ENCODE assay signal across 14 cellular contexts in genomic region chr9:117718701-117719100, GRCh38. TPM values are rescaled to one million over a fixed set of nuclear protein-coding genes. Genes with fewer than 3 reads are reported as not detected.
DNase-seq lines count a peak whose midpoint lies in the region; ATAC-seq lines count a peak whose summit lies in the region.
"Had no signal": no experiment of that assay in that cellular context is flagged by ENCODE, and none has a peak within 500 bp of the region (broad histone marks: within the 10 kb centered on the region; RNA-seq: fewer than 3 reads in every experiment).

No MANE protein-coding gene starts in this region.

- H3K9me3 ChIP-seq in adipocyte (ENCODE audit: control insufficient read depth, low read length) = no peaks in the 10 kb centered on the region
- H3K9me3 ChIP-seq: heart right ventricle, upper lobe of right lung had no signal

- no peaks in the 10 kb centered on the region for H3K27me3 ChIP-seq in adipocyte (replicated peaks; ENCODE audit: control insufficient read depth, insufficient read depth, low read length)
- H3K27me3 ChIP-seq in H7 (ENCODE audit: control insufficient read depth, insufficient read depth, low read length) = no peaks in the 10 kb centered on the region
- H3K27me3 ChIP-seq: heart right ventricle, upper lobe of right lung had no signal

- peak overlapping the region; percentile 33 for H3K9ac ChIP-seq in adipocyte (ENCODE audit: low read length)

- peaks cover 59% of the 10 kb centered on the region for H3K4me1 ChIP-seq in adipocyte (ENCODE audit: control insufficient read depth, insufficient read depth, low read length)

- H3K4me3 ChIP-seq in adipocyte (ENCODE audit: low read length) (peak overlapping the region; percentile 1), H7 (ENCODE audit: insufficient read depth, low read depth, low read length) (no peak overlapping the region)
- H3K4me3 ChIP-seq: heart right ventricle, upper lobe of right lung had no signal

- peak; percentile 19 for ATAC-seq in GM19397 (IDR thresholded peaks at IDR 0.05; ENCODE audit: unreplicated experiment)
- ATAC-seq in HG03280 (IDR thresholded peaks at IDR 0.05; ENCODE audit: unreplicated experiment) = peak; percentile 4
- no peak for ATAC-seq in HG02852 (IDR thresholded peaks at IDR 0.05; ENCODE audit: unreplicated experiment)

- DNase-seq in A172 (ENCODE audit: low spot score) (peak; percentile 21), adipocyte (ENCODE audit: low read depth) (no peak), DMS79 (lab: John Stamatoyannopoulos, UW) (no peak), H7 (no peak)
- no peak for DNase-seq in activated T-cell treated with anti-CD3 and anti-CD28 coated beads, Interleukin-2, amount 50 U/mL, for 1 hour
- DNase-seq: activated effector memory CD4-positive, alpha-beta T cell treated with Interleukin-2 at 50 U/mL for 16 hours; DMS79 treated with DMSO at 0.1 percent for 48 hours; heart right ventricle; left colon; SW 1271; upper lobe of right lung had no signal

- peaks cover 14% of the 10 kb centered on the region for H3K36me3 ChIP-seq in adipocyte (ENCODE audit: control insufficient read depth, insufficient read depth, low read length, severe bottlenecking)
- no peaks in the 10 kb centered on the region for H3K36me3 ChIP-seq in H7 (replicated peaks; ENCODE audit: control insufficient read depth, insufficient read depth, low read length)

RNA-seq across cellular contexts. Expression of gene TLR4, which starts 14.5 kb away (rescaled TPM):
- 11.6 and 18.5 TPM in 2 replicates for total RNA-seq in A172 (2014; rRNA removed; shearing (Covaris generic))
- 0.07 TPM in 1 of 2 replicates, not detected in the other for total RNA-seq in H7 (2014; rRNA removed; shearing (Covaris generic))

Comparison
In these comparisons a context has a peak if more than half of its experiments do, and no peak if none do; other contexts are left out.
1. RNA of gene TLR4, which starts 14.5 kb away (total RNA-seq): 11.6 to 18.5 TPM in A172; 0.07 TPM in H7; every median in the first group is over 10 times any median in the second.